Comparison of ENCODE assay signal across 1 cellular context in genomic region chr15:72117698-72118399, GRCh38.
TF ChIP-seq lines count a peak whose summit lies in the region.

TSS of gene MYO9A (minus strand) at chr15:72118150. CDS start at chr15:72046563, 71,587 bp downstream.

TF ChIP-seq in HEK293, 187 proteins besides CTCF, POLR2A, EP300 and RAD21 (continued from another document and continues in another):
- TF ChIP-seq ZNF513 (tag by site-specific recombination; IDR thresholded peaks at IDR 0.05) = 0 out of 2 replicates have a peak, but pooled peaks have one; percentile 4
- no peak for TF ChIP-seq IKZF3 (tag by site-specific recombination; IDR thresholded peaks at IDR 0.05)
- no peak for TF ChIP-seq ZNF302 (tag by site-specific recombination; IDR thresholded peaks at IDR 0.05; ENCODE audit: low read depth)
- TF ChIP-seq OVOL3 (tag by site-specific recombination; IDR thresholded peaks at IDR 0.05) = peak; percentile 48; the same call in 1 of the 2 replicates
- peak; percentile 99 for TF ChIP-seq ZSCAN5A (tag by site-specific recombination; IDR thresholded peaks at IDR 0.05)
- TF ChIP-seq KLF17 (tag by site-specific recombination; IDR thresholded peaks at IDR 0.05) = peak; percentile 92
- no peak for TF ChIP-seq ZBTB49 (tag by site-specific recombination; IDR thresholded peaks at IDR 0.05; ENCODE audit: low read depth)
- peak; percentile 99 for TF ChIP-seq ZFP69B (tag by site-specific recombination; IDR thresholded peaks at IDR 0.05)
- no peak for TF ChIP-seq ZNF670 (tag by site-specific recombination; IDR thresholded peaks at IDR 0.05; ENCODE audit: low read depth)
- TF ChIP-seq GLIS2 (tag by site-specific recombination; IDR thresholded peaks at IDR 0.05) = peak; percentile 83
- peak; percentile 68 for TF ChIP-seq ZBTB8A (tag by site-specific recombination; IDR thresholded peaks at IDR 0.05)
- TF ChIP-seq PRDM2 (tag by site-specific recombination; IDR thresholded peaks at IDR 0.05; ENCODE audit: borderline replicate concordance) = no peak
- peak; percentile 88 for TF ChIP-seq ZNF792 (tag by site-specific recombination; IDR thresholded peaks at IDR 0.05)
- TF ChIP-seq ZNF335 (tag by site-specific recombination; conservative IDR thresholded peaks at IDR 0.05) = peak; percentile 88
- TF ChIP-seq ZSCAN4 (tag by site-specific recombination; IDR thresholded peaks at IDR 0.05) = 0 out of 2 replicates have a peak, but pooled peaks have one; percentile 54
- no peak for TF ChIP-seq ZNF274 (IDR thresholded peaks at IDR 0.05; ENCODE audit: low read length)
- no peak for TF ChIP-seq ZNF274 (tag by site-specific recombination; IDR thresholded peaks at IDR 0.05; ENCODE audit: borderline replicate concordance)
- peak; percentile 69 for TF ChIP-seq ZNF146 (tag by site-specific recombination; IDR thresholded peaks at IDR 0.05)
- TF ChIP-seq ZNF707 (tag by site-specific recombination; IDR thresholded peaks at IDR 0.05) = no peak
- TF ChIP-seq ZNF155 (tag by site-specific recombination; IDR thresholded peaks at IDR 0.05) = no peak
- TF ChIP-seq ZNF639 (tag by site-specific recombination; IDR thresholded peaks at IDR 0.05) = peak; percentile 47; the same call in 1 of the 2 replicates
- peak; percentile 97 for TF ChIP-seq ZNF561 (tag by site-specific recombination; IDR thresholded peaks at IDR 0.05; ENCODE audit: borderline replicate concordance)
- no peak for TF ChIP-seq ZXDB (tag by site-specific recombination; IDR thresholded peaks at IDR 0.05)
- peak; percentile 71; the same call in 1 of the 2 replicates for TF ChIP-seq HOXC10 (CRISPR knock-in tag; IDR thresholded peaks at IDR 0.05)
- peak; percentile 95 for TF ChIP-seq KLF16 (tag by site-specific recombination; IDR thresholded peaks at IDR 0.05)
- peak; percentile 79; the same call in 1 of the 2 replicates for TF ChIP-seq ZBTB20 (tag by site-specific recombination; IDR thresholded peaks at IDR 0.05)
- TF ChIP-seq ZNF677 (tag by site-specific recombination; IDR thresholded peaks at IDR 0.05) = no peak
- TF ChIP-seq ZNF48 (tag by site-specific recombination; IDR thresholded peaks at IDR 0.05) = no peak
- peak; percentile 73; the same call in 1 of the 2 replicates for TF ChIP-seq ZBTB44 (tag by site-specific recombination; IDR thresholded peaks at IDR 0.05)
- peak; percentile 96 for TF ChIP-seq KLF9 (tag by site-specific recombination; IDR thresholded peaks at IDR 0.05; ENCODE audit: low read depth)
- TF ChIP-seq ZNF121 (tag by site-specific recombination; IDR thresholded peaks at IDR 0.05) = peak; percentile 67; the same call in 1 of the 2 replicates
- peak; percentile 76 for TF ChIP-seq ZNF24 (tag by site-specific recombination; IDR thresholded peaks at IDR 0.05)
- no peak for TF ChIP-seq ZNF510 (tag by site-specific recombination; IDR thresholded peaks at IDR 0.05; ENCODE audit: insufficient replicate concordance)
- TF ChIP-seq KLF8 (tag by site-specific recombination; IDR thresholded peaks at IDR 0.05) = peak; percentile 96
- peak; percentile 73; the same call in 1 of the 2 replicates for TF ChIP-seq GLI4 (tag by site-specific recombination; IDR thresholded peaks at IDR 0.05)
- peak; percentile 67; the same call in 1 of the 2 replicates for TF ChIP-seq BCL11B (tag by site-specific recombination; IDR thresholded peaks at IDR 0.05; ENCODE audit: low read depth)
- peak; percentile 80; the same call in 1 of the 2 replicates for TF ChIP-seq ZNF660 (tag by site-specific recombination; IDR thresholded peaks at IDR 0.05)
